Comparison of ENCODE assay signal across 1 cellular context in the genomic region with DNA sequence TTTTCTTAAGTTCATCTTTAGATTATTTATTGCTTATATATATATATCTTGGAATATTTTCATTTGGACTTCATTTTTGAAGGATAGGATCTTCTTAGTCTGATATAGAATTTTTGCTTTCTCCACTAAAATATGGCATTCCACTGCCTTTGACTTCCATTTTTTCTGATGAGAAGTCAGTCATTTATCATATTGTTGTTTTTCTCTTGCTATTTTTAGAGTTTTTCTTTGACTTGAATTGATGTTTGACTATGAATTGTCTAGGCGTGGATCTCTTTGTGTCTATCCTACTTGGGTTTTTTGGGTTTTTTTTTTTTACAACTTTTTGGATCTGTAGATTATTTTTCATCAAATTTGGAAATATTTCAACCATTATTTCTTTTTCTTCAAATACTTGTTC.
TF ChIP-seq lines count a peak whose summit lies in the region.

No MANE protein-coding gene starts in this region.

TF ChIP-seq in K562, 482 proteins besides CTCF, POLR2A, EP300 and RAD21 (continued from another document and continues in another):
- TF ChIP-seq CREBBP (IDR thresholded peaks at IDR 0.05; ENCODE audit: low read depth, low read length) (no peak), EGR1 (conservative IDR thresholded peaks at IDR 0.05) (no peak), MCM3 (IDR thresholded peaks at IDR 0.05) (no peak), SUPT5H (IDR thresholded peaks at IDR 0.05) (no peak), MECOM (CRISPR knock-in tag; IDR thresholded peaks at IDR 0.05) (no peak), SRSF3 (IDR thresholded peaks at IDR 0.05; ENCODE audit: insufficient read depth, low read length) (no peak), CBFA2T2 (conservative IDR thresholded peaks at IDR 0.05) (no peak), PCBP2 (IDR thresholded peaks at IDR 0.05; ENCODE audit: low read depth, low read length, poor library complexity, severe bottlenecking) (no peak), RBM25 (IDR thresholded peaks at IDR 0.05; ENCODE audit: low read depth, low read length, severe bottlenecking) (no peak), BHLHE40 (IDR thresholded peaks at IDR 0.05; ENCODE audit: low read length) (no peak), NFYB (IDR thresholded peaks at IDR 0.05; ENCODE audit: extremely low read depth, insufficient read length) (no peak), GABPB2 (CRISPR knock-in tag; conservative IDR thresholded peaks at IDR 0.05) (no peak), NFXL1 (CRISPR knock-in tag; IDR thresholded peaks at IDR 0.05) (no peak), ZNF780A (CRISPR knock-in tag; IDR thresholded peaks at IDR 0.05) (no peak), L3MBTL2 (IDR thresholded peaks at IDR 0.05) (no peak), HMGN3 (IDR thresholded peaks at IDR 0.05; ENCODE audit: borderline replicate concordance, extremely low read depth, insufficient read length, low read depth, low read length) (no peak), CBX3 (IDR thresholded peaks at IDR 0.05; ENCODE audit: borderline replicate concordance in 1 of 2, low read length in 2 of 2) (peak in 1 of 2 experiments; percentile 95; a peak in 2 of 3 replicates), TAL1 (IDR thresholded peaks at IDR 0.05) (no peak), STAT5B (CRISPR knock-in tag; IDR thresholded peaks at IDR 0.05) (no peak), BACH1 (tag; IDR thresholded peaks at IDR 0.05) (no peak), MAZ (CRISPR knock-in tag; conservative IDR thresholded peaks at IDR 0.05 in 1 of 2, IDR thresholded peaks at IDR 0.05 in 1 of 2) (no peak), MAFF (IDR thresholded peaks at IDR 0.05; ENCODE audit: low read length) (no peak), ZNF57 (CRISPR knock-in tag; IDR thresholded peaks at IDR 0.05) (no peak), TRIM28 (IDR thresholded peaks at IDR 0.05) (peak; percentile 92), MEF2A (IDR thresholded peaks at IDR 0.05; ENCODE audit: control insufficient read depth, low read depth, low read length) (peak; percentile 90)
- TF ChIP-seq, protein P1, sequence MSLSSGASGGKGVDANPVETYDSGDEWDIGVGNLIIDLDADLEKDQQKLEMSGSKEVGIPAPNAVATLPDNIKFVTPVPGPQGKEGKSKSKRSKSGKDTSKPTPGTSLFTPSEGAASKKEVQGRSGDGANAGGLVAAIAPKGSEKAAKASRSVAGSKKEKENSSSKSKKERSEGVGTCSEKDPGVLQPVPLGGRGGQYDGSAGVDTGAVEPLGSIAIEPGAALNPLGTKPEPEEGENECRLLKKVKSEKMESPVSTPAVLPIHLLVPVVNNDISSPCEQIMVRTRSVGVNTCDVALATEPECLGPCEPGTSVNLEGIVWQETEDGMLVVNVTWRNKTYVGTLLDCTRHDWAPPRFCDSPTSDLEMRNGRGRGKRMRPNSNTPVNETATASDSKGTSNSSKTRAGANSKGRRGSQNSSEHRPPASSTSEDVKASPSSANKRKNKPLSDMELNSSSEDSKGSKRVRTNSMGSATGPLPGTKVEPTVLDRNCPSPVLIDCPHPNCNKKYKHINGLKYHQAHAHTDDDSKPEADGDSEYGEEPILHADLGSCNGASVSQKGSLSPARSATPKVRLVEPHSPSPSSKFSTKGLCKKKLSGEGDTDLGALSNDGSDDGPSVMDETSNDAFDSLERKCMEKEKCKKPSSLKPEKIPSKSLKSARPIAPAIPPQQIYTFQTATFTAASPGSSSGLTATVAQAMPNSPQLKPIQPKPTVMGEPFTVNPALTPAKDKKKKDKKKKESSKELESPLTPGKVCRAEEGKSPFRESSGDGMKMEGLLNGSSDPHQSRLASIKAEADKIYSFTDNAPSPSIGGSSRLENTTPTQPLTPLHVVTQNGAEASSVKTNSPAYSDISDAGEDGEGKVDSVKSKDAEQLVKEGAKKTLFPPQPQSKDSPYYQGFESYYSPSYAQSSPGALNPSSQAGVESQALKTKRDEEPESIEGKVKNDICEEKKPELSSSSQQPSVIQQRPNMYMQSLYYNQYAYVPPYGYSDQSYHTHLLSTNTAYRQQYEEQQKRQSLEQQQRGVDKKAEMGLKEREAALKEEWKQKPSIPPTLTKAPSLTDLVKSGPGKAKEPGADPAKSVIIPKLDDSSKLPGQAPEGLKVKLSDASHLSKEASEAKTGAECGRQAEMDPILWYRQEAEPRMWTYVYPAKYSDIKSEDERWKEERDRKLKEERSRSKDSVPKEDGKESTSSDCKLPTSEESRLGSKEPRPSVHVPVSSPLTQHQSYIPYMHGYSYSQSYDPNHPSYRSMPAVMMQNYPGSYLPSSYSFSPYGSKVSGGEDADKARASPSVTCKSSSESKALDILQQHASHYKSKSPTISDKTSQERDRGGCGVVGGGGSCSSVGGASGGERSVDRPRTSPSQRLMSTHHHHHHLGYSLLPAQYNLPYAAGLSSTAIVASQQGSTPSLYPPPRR (CRISPR knock-in tag; IDR thresholded peaks at IDR 0.05; ENCODE audit: borderline replicate concordance), result no peak
- TF ChIP-seq, protein P2, sequence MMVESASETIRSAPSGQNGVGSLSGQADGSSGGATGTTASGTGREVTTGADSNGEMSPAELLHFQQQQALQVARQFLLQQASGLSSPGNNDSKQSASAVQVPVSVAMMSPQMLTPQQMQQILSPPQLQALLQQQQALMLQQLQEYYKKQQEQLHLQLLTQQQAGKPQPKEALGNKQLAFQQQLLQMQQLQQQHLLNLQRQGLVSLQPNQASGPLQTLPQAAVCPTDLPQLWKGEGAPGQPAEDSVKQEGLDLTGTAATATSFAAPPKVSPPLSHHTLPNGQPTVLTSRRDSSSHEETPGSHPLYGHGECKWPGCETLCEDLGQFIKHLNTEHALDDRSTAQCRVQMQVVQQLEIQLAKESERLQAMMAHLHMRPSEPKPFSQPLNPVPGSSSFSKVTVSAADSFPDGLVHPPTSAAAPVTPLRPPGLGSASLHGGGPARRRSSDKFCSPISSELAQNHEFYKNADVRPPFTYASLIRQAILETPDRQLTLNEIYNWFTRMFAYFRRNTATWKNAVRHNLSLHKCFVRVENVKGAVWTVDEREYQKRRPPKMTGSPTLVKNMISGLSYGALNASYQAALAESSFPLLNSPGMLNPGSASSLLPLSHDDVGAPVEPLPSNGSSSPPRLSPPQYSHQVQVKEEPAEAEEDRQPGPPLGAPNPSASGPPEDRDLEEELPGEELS (CRISPR knock-in tag; IDR thresholded peaks at IDR 0.05; ENCODE audit: borderline replicate concordance), result no peak
- TF ChIP-seq, protein P3, sequence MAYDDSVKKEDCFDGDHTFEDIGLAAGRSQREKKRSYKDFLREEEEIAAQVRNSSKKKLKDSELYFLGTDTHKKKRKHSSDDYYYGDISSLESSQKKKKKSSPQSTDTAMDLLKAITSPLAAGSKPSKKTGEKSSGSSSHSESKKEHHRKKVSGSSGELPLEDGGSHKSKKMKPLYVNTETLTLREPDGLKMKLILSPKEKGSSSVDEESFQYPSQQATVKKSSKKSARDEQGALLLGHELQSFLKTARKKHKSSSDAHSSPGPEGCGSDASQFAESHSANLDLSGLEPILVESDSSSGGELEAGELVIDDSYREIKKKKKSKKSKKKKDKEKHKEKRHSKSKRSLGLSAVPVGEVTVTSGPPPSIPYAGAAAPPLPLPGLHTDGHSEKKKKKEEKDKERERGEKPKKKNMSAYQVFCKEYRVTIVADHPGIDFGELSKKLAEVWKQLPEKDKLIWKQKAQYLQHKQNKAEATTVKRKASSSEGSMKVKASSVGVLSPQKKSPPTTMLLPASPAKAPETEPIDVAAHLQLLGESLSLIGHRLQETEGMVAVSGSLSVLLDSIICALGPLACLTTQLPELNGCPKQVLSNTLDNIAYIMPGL (CRISPR knock-in tag; IDR thresholded peaks at IDR 0.05), result no peak
- TF ChIP-seq, protein P4, sequence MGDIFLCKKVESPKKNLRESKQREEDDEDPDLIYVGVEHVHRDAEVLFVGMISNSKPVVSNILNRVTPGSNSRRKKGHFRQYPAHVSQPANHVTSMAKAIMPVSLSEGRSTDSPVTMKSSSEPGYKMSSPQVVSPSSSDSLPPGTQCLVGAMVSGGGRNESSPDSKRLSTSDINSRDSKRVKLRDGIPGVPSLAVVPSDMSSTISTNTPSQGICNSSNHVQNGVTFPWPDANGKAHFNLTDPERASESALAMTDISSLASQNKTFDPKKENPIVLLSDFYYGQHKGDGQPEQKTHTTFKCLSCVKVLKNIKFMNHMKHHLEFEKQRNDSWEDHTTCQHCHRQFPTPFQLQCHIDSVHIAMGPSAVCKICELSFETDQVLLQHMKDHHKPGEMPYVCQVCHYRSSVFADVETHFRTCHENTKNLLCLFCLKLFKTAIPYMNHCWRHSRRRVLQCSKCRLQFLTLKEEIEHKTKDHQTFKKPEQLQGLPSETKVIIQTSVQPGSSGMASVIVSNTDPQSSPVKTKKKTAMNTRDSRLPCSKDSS (IDR thresholded peaks at IDR 0.05; ENCODE audit: low read depth, partially characterized antibody), result peak; percentile 80
- TF ChIP-seq, protein P5, sequence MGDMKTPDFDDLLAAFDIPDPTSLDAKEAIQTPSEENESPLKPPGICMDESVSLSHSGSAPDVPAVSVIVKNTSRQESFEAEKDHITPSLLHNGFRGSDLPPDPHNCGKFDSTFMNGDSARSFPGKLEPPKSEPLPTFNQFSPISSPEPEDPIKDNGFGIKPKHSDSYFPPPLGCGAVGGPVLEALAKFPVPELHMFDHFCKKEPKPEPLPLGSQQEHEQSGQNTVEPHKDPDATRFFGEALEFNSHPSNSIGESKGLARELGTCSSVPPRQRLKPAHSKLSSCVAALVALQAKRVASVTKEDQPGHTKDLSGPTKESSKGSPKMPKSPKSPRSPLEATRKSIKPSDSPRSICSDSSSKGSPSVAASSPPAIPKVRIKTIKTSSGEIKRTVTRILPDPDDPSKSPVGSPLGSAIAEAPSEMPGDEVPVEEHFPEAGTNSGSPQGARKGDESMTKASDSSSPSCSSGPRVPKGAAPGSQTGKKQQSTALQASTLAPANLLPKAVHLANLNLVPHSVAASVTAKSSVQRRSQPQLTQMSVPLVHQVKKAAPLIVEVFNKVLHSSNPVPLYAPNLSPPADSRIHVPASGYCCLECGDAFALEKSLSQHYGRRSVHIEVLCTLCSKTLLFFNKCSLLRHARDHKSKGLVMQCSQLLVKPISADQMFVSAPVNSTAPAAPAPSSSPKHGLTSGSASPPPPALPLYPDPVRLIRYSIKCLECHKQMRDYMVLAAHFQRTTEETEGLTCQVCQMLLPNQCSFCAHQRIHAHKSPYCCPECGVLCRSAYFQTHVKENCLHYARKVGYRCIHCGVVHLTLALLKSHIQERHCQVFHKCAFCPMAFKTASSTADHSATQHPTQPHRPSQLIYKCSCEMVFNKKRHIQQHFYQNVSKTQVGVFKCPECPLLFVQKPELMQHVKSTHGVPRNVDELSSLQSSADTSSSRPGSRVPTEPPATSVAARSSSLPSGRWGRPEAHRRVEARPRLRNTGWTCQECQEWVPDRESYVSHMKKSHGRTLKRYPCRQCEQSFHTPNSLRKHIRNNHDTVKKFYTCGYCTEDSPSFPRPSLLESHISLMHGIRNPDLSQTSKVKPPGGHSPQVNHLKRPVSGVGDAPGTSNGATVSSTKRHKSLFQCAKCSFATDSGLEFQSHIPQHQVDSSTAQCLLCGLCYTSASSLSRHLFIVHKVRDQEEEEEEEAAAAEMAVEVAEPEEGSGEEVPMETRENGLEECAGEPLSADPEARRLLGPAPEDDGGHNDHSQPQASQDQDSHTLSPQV (IDR thresholded peaks at IDR 0.05), result no peak
- TF ChIP-seq, protein P6, sequence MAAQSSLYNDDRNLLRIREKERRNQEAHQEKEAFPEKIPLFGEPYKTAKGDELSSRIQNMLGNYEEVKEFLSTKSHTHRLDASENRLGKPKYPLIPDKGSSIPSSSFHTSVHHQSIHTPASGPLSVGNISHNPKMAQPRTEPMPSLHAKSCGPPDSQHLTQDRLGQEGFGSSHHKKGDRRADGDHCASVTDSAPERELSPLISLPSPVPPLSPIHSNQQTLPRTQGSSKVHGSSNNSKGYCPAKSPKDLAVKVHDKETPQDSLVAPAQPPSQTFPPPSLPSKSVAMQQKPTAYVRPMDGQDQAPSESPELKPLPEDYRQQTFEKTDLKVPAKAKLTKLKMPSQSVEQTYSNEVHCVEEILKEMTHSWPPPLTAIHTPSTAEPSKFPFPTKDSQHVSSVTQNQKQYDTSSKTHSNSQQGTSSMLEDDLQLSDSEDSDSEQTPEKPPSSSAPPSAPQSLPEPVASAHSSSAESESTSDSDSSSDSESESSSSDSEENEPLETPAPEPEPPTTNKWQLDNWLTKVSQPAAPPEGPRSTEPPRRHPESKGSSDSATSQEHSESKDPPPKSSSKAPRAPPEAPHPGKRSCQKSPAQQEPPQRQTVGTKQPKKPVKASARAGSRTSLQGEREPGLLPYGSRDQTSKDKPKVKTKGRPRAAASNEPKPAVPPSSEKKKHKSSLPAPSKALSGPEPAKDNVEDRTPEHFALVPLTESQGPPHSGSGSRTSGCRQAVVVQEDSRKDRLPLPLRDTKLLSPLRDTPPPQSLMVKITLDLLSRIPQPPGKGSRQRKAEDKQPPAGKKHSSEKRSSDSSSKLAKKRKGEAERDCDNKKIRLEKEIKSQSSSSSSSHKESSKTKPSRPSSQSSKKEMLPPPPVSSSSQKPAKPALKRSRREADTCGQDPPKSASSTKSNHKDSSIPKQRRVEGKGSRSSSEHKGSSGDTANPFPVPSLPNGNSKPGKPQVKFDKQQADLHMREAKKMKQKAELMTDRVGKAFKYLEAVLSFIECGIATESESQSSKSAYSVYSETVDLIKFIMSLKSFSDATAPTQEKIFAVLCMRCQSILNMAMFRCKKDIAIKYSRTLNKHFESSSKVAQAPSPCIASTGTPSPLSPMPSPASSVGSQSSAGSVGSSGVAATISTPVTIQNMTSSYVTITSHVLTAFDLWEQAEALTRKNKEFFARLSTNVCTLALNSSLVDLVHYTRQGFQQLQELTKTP (IDR thresholded peaks at IDR 0.05; ENCODE audit: low read depth in 1 of 2, partially characterized antibody in 2 of 2), result no peak
- TF ChIP-seq, protein P7, sequence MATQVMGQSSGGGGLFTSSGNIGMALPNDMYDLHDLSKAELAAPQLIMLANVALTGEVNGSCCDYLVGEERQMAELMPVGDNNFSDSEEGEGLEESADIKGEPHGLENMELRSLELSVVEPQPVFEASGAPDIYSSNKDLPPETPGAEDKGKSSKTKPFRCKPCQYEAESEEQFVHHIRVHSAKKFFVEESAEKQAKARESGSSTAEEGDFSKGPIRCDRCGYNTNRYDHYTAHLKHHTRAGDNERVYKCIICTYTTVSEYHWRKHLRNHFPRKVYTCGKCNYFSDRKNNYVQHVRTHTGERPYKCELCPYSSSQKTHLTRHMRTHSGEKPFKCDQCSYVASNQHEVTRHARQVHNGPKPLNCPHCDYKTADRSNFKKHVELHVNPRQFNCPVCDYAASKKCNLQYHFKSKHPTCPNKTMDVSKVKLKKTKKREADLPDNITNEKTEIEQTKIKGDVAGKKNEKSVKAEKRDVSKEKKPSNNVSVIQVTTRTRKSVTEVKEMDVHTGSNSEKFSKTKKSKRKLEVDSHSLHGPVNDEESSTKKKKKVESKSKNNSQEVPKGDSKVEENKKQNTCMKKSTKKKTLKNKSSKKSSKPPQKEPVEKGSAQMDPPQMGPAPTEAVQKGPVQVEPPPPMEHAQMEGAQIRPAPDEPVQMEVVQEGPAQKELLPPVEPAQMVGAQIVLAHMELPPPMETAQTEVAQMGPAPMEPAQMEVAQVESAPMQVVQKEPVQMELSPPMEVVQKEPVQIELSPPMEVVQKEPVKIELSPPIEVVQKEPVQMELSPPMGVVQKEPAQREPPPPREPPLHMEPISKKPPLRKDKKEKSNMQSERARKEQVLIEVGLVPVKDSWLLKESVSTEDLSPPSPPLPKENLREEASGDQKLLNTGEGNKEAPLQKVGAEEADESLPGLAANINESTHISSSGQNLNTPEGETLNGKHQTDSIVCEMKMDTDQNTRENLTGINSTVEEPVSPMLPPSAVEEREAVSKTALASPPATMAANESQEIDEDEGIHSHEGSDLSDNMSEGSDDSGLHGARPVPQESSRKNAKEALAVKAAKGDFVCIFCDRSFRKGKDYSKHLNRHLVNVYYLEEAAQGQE (CRISPR knock-in tag; IDR thresholded peaks at IDR 0.05; ENCODE audit: low read depth), result no peak
